Comparison of ENCODE assay signal across 12 cellular contexts in genomic region chr12:123058980-123059379, GRCh38.
DNase-seq lines count a peak whose midpoint lies in the region; ATAC-seq and TF ChIP-seq lines count a peak whose summit lies in the region.
"Had no signal": no experiment of that assay in that cellular context is flagged by ENCODE, and none has a peak within 500 bp of the region (broad histone marks: within the 10 kb centered on the region; RNA-seq: fewer than 3 reads in every experiment).

No MANE protein-coding gene starts in this region.

- no peaks in the 10 kb centered on the region for H3K36me3 ChIP-seq in cardiac muscle cell
- H3K36me3 ChIP-seq in transverse colon: no peaks in the 10 kb centered on the region
- H3K36me3 ChIP-seq: prostate gland had no signal

- peak overlapping the region; percentile 22 for H3K27ac ChIP-seq in cardiac muscle cell
- peak overlapping the region; percentile 42 for H3K27ac ChIP-seq in angular gyrus (ENCODE audit: low read depth, low read length)
- H3K27ac ChIP-seq in layer of hippocampus (ENCODE audit: low read depth, low read length): peak overlapping the region; percentile 64
- peak overlapping the region; percentile 15 to 58 (median 50) for H3K27ac ChIP-seq in transverse colon
- H3K27ac ChIP-seq: body of pancreas, prostate gland had no signal

- WGBS in transverse colon (ENCODE audit: low coverage in 1 of 2), 2 donors: 68 to 100% methylated on average over 2 to 4 of the region's 4 CpGs

- intact Hi-C loops in cardiac septum (cut with DNase I): no loop called here
- intact Hi-C loops in transverse colon (cut with DNase I; ENCODE audit: low total_unique reads): no loop called here

- TF ChIP-seq EP300 in transverse colon (IDR thresholded peaks at IDR 0.05; ENCODE audit: low read depth): no peak

- ATAC-seq in GM19452 (IDR thresholded peaks at IDR 0.05; ENCODE audit: unreplicated experiment): no peak
- ATAC-seq: body of pancreas had no signal

- DNase-seq in cardiac muscle cell (ENCODE audit: low read depth in 1 of 2, low spot score in 1 of 2) (no peak), cardiac septum (ENCODE audit: low spot score) (no peak), transverse colon (no peak), activated gamma-delta T cell (lab: John Stamatoyannopoulos, UW) (no peak), NCI-H2081 treated with DMSO at 0.1 percent for 48 hours (lab: John Stamatoyannopoulos, UW) (no peak)
- DNase-seq: activated CD4-positive, alpha-beta T cell treated with anti-CD3 and anti-CD28 coated beads for 1 hour; substantia nigra had no signal

- peaks cover 36% of the 10 kb centered on the region for H3K4me1 ChIP-seq in cardiac muscle cell (ENCODE audit: low read depth)
- H3K4me1 ChIP-seq in transverse colon: peaks cover 26 to 62% (median 32%) of the 10 kb centered on the region in 4 donors
- H3K4me1 ChIP-seq: prostate gland had no signal

- H3K9me3 ChIP-seq in cardiac muscle cell (ENCODE audit: low read depth) (no peaks in the 10 kb centered on the region), transverse colon (no peaks in the 10 kb centered on the region)
- H3K9me3 ChIP-seq: body of pancreas, prostate gland had no signal

- in situ Hi-C loops in transverse colon (cut with MboI; ENCODE audit: low pct_ligation_motif_present in 1 of 4, low pct_unique_long_range_greater_than_20kb in 1 of 4, low sequenced_read_pairs in 3 of 4): no loop called here

- H3K4me3 ChIP-seq in cardiac muscle cell: no peak overlapping the region
- no peak overlapping the region for H3K4me3 ChIP-seq in transverse colon
- H3K4me3 ChIP-seq: body of pancreas, prostate gland had no signal

- TF ChIP-seq CTCF in cardiac muscle cell (IDR thresholded peaks at IDR 0.05; ENCODE audit: low read depth, low read length) (no peak), transverse colon (IDR thresholded peaks at IDR 0.05) (no peak)

- H3K27me3 ChIP-seq in cardiac muscle cell (no peaks in the 10 kb centered on the region), layer of hippocampus (ENCODE audit: control insufficient read depth, insufficient read depth, low read length) (no peaks in the 10 kb centered on the region), transverse colon (no peaks in the 10 kb centered on the region)
- H3K27me3 ChIP-seq: body of pancreas had no signal

- TF ChIP-seq POLR2A in transverse colon (IDR thresholded peaks at IDR 0.05): no peak
